In genomic region chr1:11581455-11581854, GRCh38 we compare ENCODE assay signal across 1 cellular context.
TF ChIP-seq lines count a peak whose summit lies in the region.

No MANE protein-coding gene starts in this region.

TF ChIP-seq in GM23338, 12 proteins besides CTCF, POLR2A, EP300 and RAD21:
- TF ChIP-seq, protein P1, sequence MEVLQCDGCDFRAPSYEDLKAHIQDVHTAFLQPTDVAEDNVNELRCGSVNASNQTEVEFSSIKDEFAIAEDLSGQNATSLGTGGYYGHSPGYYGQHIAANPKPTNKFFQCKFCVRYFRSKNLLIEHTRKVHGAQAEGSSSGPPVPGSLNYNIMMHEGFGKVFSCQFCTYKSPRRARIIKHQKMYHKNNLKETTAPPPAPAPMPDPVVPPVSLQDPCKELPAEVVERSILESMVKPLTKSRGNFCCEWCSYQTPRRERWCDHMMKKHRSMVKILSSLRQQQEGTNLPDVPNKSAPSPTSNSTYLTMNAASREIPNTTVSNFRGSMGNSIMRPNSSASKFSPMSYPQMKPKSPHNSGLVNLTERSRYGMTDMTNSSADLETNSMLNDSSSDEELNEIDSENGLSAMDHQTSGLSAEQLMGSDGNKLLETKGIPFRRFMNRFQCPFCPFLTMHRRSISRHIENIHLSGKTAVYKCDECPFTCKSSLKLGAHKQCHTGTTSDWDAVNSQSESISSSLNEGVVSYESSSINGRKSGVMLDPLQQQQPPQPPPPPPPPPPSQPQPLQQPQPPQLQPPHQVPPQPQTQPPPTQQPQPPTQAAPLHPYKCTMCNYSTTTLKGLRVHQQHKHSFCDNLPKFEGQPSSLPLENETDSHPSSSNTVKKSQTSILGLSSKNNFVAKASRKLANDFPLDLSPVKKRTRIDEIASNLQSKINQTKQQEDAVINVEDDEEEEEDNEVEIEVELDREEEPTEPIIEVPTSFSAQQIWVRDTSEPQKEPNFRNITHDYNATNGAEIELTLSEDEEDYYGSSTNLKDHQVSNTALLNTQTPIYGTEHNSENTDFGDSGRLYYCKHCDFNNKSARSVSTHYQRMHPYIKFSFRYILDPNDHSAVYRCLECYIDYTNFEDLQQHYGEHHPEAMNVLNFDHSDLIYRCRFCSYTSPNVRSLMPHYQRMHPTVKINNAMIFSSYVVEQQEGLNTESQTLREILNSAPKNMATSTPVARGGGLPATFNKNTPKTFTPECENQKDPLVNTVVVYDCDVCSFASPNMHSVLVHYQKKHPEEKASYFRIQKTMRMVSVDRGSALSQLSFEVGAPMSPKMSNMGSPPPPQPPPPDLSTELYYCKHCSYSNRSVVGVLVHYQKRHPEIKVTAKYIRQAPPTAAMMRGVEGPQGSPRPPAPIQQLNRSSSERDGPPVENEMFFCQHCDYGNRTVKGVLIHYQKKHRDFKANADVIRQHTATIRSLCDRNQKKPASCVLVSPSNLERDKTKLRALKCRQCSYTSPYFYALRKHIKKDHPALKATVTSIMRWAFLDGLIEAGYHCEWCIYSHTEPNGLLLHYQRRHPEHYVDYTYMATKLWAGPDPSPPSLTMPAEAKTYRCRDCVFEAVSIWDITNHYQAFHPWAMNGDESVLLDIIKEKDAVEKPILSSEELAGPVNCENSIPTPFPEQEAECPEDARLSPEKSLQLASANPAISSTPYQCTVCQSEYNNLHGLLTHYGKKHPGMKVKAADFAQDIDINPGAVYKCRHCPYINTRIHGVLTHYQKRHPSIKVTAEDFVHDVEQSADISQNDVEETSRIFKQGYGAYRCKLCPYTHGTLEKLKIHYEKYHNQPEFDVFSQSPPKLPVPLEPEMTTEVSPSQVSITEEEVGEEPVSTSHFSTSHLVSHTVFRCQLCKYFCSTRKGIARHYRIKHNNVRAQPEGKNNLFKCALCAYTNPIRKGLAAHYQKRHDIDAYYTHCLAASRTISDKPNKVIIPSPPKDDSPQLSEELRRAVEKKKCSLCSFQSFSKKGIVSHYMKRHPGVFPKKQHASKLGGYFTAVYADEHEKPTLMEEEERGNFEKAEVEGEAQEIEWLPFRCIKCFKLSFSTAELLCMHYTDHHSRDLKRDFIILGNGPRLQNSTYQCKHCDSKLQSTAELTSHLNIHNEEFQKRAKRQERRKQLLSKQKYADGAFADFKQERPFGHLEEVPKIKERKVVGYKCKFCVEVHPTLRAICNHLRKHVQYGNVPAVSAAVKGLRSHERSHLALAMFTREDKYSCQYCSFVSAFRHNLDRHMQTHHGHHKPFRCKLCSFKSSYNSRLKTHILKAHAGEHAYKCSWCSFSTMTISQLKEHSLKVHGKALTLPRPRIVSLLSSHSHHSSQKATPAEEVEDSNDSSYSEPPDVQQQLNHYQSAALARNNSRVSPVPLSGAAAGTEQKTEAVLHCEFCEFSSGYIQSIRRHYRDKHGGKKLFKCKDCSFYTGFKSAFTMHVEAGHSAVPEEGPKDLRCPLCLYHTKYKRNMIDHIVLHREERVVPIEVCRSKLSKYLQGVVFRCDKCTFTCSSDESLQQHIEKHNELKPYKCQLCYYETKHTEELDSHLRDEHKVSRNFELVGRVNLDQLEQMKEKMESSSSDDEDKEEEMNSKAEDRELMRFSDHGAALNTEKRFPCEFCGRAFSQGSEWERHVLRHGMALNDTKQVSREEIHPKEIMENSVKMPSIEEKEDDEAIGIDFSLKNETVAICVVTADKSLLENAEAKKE (CRISPR knock-in tag; IDR thresholded peaks at IDR 0.05), result no peak
- TF ChIP-seq ZNF114 (CRISPR knock-in tag; IDR thresholded peaks at IDR 0.05) (no peak), POLR2AphosphoS5 (IDR thresholded peaks at IDR 0.05; ENCODE audit: low read depth) (no peak), ZNF331 (CRISPR knock-in tag; IDR thresholded peaks at IDR 0.05; ENCODE audit: low read depth) (no peak), EZH2 (IDR thresholded peaks at IDR 0.05; ENCODE audit: low read depth, unreplicated experiment) (no peak), STAT1 (IDR thresholded peaks at IDR 0.05; ENCODE audit: unreplicated experiment) (no peak), JUNB (IDR thresholded peaks at IDR 0.05; ENCODE audit: unreplicated experiment) (no peak), NANOG (IDR thresholded peaks at IDR 0.05; ENCODE audit: borderline replicate concordance) (no peak), REST (IDR thresholded peaks at IDR 0.05; ENCODE audit: unreplicated experiment) (no peak), EZH2phosphoT487 (IDR thresholded peaks at IDR 0.05; ENCODE audit: unreplicated experiment) (no peak)
- TF ChIP-seq, protein P2, sequence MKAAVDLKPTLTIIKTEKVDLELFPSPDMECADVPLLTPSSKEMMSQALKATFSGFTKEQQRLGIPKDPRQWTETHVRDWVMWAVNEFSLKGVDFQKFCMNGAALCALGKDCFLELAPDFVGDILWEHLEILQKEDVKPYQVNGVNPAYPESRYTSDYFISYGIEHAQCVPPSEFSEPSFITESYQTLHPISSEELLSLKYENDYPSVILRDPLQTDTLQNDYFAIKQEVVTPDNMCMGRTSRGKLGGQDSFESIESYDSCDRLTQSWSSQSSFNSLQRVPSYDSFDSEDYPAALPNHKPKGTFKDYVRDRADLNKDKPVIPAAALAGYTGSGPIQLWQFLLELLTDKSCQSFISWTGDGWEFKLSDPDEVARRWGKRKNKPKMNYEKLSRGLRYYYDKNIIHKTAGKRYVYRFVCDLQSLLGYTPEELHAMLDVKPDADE (IDR thresholded peaks at IDR 0.05), result no peak
